In genomic region chr3:171811059-171811912, GRCh38 we compare ENCODE assay signal across 8 cellular contexts. TPM values are rescaled to one million over a fixed set of nuclear protein-coding genes. Genes with fewer than 3 reads are reported as not detected.
DNase-seq lines count a peak whose midpoint lies in the region; ATAC-seq and TF ChIP-seq lines count a peak whose summit lies in the region.

No MANE protein-coding gene starts in this region.

- no peak for TF ChIP-seq EP300 in gastroesophageal sphincter (IDR thresholded peaks at IDR 0.05)

- 59 to 61% methylated on average over 5 to 7 of the region's 7 CpGs for WGBS in gastroesophageal sphincter (ENCODE audit: low coverage in 1 of 2), 2 donors

- no peaks in the 10 kb centered on the region for H3K36me3 Mint-ChIP-seq in activated CD4-positive, alpha-beta memory T cell treated with anti-CD3 and anti-CD28 coated beads, Interleukin-2, amount 10 ng/mL, durations not matched to agents 7 days and 5 days (ENCODE audit: low read depth)
- no peaks in the 10 kb centered on the region for H3K36me3 Mint-ChIP-seq in activated CD4-positive, alpha-beta memory T cell treated with anti-CD3 and anti-CD28 coated beads for 36 hours
- no peaks in the 10 kb centered on the region for H3K36me3 Mint-ChIP-seq in T-helper 2 cell treated with Interferon-gamma antibody and Interleukin-4, amounts not matched to agents 5 μg/mL and 100 μg/mL, for 36 hours (ENCODE audit: low read depth)

- peak overlapping the region; percentile 91 to 94 (median 92) for H3K27ac ChIP-seq in gastroesophageal sphincter

- intact Hi-C loops in activated CD4-positive, alpha-beta memory T cell treated with anti-CD3 and anti-CD28 coated beads for 36 hours (cut with micrococcal nuclease), result no loop called here

- no peaks in the 10 kb centered on the region for H3K36me3 ChIP-seq in gastroesophageal sphincter

- no peak overlapping the region for H3K27ac Mint-ChIP-seq in activated CD4-positive, alpha-beta memory T cell treated with anti-CD3 and anti-CD28 coated beads, Interleukin-2, amount 10 ng/mL, durations not matched to agents 7 days and 5 days
- no peak overlapping the region for H3K27ac Mint-ChIP-seq in activated CD4-positive, alpha-beta memory T cell treated with anti-CD3 and anti-CD28 coated beads for 36 hours
- no peak overlapping the region for H3K27ac Mint-ChIP-seq in T-helper 2 cell treated with Interferon-gamma antibody and Interleukin-4, amounts not matched to agents 5 μg/mL and 100 μg/mL, for 36 hours

- POLR2A ChIA-PET in activated CD4-positive, alpha-beta memory T cell treated with anti-CD3 and anti-CD28 coated beads, Interleukin-2, amount 10 ng/mL, durations not matched to agents 7 days and 5 days (lab: Charles Lee), result no interaction called here
- POLR2A ChIA-PET in activated CD4-positive, alpha-beta memory T cell treated with anti-CD3 and anti-CD28 coated beads for 36 hours (lab: Charles Lee), result no interaction called here

- CTCF ChIA-PET in activated CD4-positive, alpha-beta memory T cell treated with anti-CD3 and anti-CD28 coated beads, Interleukin-2, amount 10 ng/mL, durations not matched to agents 7 days and 5 days (lab: Charles Lee), result interaction anchor here (1.0 to 3.2 kb wide), 2 partner anchors 18 to 530 kb away, joined by 4 to 14 read pairs; no protein-coding TSS in a partner anchor
- CTCF ChIA-PET in activated CD4-positive, alpha-beta memory T cell treated with anti-CD3 and anti-CD28 coated beads for 36 hours (lab: Charles Lee), result interaction anchor here (0.7 kb wide), 1 partner anchor 11 kb away, joined by 3 read pairs; no protein-coding TSS in a partner anchor

- H3K9me3 Mint-ChIP-seq in activated CD4-positive, alpha-beta memory T cell treated with anti-CD3 and anti-CD28 coated beads, Interleukin-2, amount 10 ng/mL, durations not matched to agents 7 days and 5 days, result no peaks in the 10 kb centered on the region
- no peaks in the 10 kb centered on the region for H3K9me3 Mint-ChIP-seq in activated CD4-positive, alpha-beta memory T cell treated with anti-CD3 and anti-CD28 coated beads for 36 hours
- H3K9me3 Mint-ChIP-seq in T-helper 2 cell treated with Interferon-gamma antibody and Interleukin-4, amounts not matched to agents 5 μg/mL and 100 μg/mL, for 36 hours, result no peaks in the 10 kb centered on the region

- H3K4me3 ChIP-seq in gastroesophageal sphincter (peak overlapping the region; percentile 71 to 81), skeletal muscle cell (ENCODE audit: low read depth, low read length) (peak overlapping the region; percentile 63)

- H3K9me3 ChIP-seq in gastroesophageal sphincter, result no peaks in the 10 kb centered on the region

- no peak for DNase-seq in activated CD4-positive, alpha-beta memory T cell treated with anti-CD3 and anti-CD28 coated beads, Interleukin-2, amount 10 ng/mL, durations not matched to agents 7 days and 5 days
- no peak for DNase-seq in activated CD4-positive, alpha-beta memory T cell treated with anti-CD3 and anti-CD28 coated beads for 36 hours
- no peak for DNase-seq in T-helper 2 cell treated with Interferon-gamma antibody and Interleukin-4, amounts not matched to agents 5 μg/mL and 100 μg/mL, for 36 hours (ENCODE audit: low spot score)
- DNase-seq in skeletal muscle cell (ENCODE audit: low read depth) (peak; percentile 99), NCI-H2107 (lab: John Stamatoyannopoulos, UW) (no peak), ecto neural progenitor cell (ENCODE audit: low spot score) (no peak)

- ATAC-seq in gastroesophageal sphincter (peak; percentile 71), GM18511 (IDR thresholded peaks at IDR 0.05; ENCODE audit: unreplicated experiment) (no peak)

- H3K27me3 ChIP-seq in gastroesophageal sphincter, result no peaks in the 10 kb centered on the region

- H3K4me1 ChIP-seq in gastroesophageal sphincter, result peaks cover 0 to 32% (median 3%) of the 10 kb centered on the region in 3 donors

- H3K4me3 Mint-ChIP-seq in activated CD4-positive, alpha-beta memory T cell treated with anti-CD3 and anti-CD28 coated beads, Interleukin-2, amount 10 ng/mL, durations not matched to agents 7 days and 5 days, result peak overlapping the region; percentile 69
- H3K4me3 Mint-ChIP-seq in activated CD4-positive, alpha-beta memory T cell treated with anti-CD3 and anti-CD28 coated beads for 36 hours, result no peak overlapping the region
- H3K4me3 Mint-ChIP-seq in T-helper 2 cell treated with Interferon-gamma antibody and Interleukin-4, amounts not matched to agents 5 μg/mL and 100 μg/mL, for 36 hours, result peak overlapping the region; percentile 78

- peaks cover 43% of the 10 kb centered on the region for H3K4me1 Mint-ChIP-seq in activated CD4-positive, alpha-beta memory T cell treated with anti-CD3 and anti-CD28 coated beads, Interleukin-2, amount 10 ng/mL, durations not matched to agents 7 days and 5 days
- H3K4me1 Mint-ChIP-seq in activated CD4-positive, alpha-beta memory T cell treated with anti-CD3 and anti-CD28 coated beads for 36 hours (ENCODE audit: low read depth), result peaks cover 18% of the 10 kb centered on the region
- peaks cover 35% of the 10 kb centered on the region for H3K4me1 Mint-ChIP-seq in T-helper 2 cell treated with Interferon-gamma antibody and Interleukin-4, amounts not matched to agents 5 μg/mL and 100 μg/mL, for 36 hours (ENCODE audit: low read depth)

- peaks cover 33% of the 10 kb centered on the region for H3K27me3 Mint-ChIP-seq in activated CD4-positive, alpha-beta memory T cell treated with anti-CD3 and anti-CD28 coated beads, Interleukin-2, amount 10 ng/mL, durations not matched to agents 7 days and 5 days
- peaks cover 42% of the 10 kb centered on the region for H3K27me3 Mint-ChIP-seq in activated CD4-positive, alpha-beta memory T cell treated with anti-CD3 and anti-CD28 coated beads for 36 hours
- H3K27me3 Mint-ChIP-seq in T-helper 2 cell treated with Interferon-gamma antibody and Interleukin-4, amounts not matched to agents 5 μg/mL and 100 μg/mL, for 36 hours (ENCODE audit: low read depth), result peaks cover 25% of the 10 kb centered on the region

- no peak for TF ChIP-seq CTCF in gastroesophageal sphincter (IDR thresholded peaks at IDR 0.05)

- no peak for TF ChIP-seq POLR2A in gastroesophageal sphincter (IDR thresholded peaks at IDR 0.05)

RNA-seq across cellular contexts. Expression of gene PLD1, which starts 1.0 kb away (rescaled TPM):
- total RNA-seq in activated CD4-positive, alpha-beta memory T cell treated with anti-CD3 and anti-CD28 coated beads, Interleukin-2, amount 10 ng/mL, durations not matched to agents 7 days and 5 days, result 1 to 10 TPM; 3.1 to 4.1 TPM
- total RNA-seq in activated CD4-positive, alpha-beta memory T cell treated with anti-CD3 and anti-CD28 coated beads for 36 hours, result 1 to 10 TPM in 1 of 2 experiments, under 1 TPM in 1; 0.99 to 1.4 TPM
- 10 to 100 TPM in 3 of 4 donors, 1 to 10 TPM in 1; 7.0 to 17.1 (median 13.6) TPM for total RNA-seq in gastroesophageal sphincter

RNA-seq across cellular contexts. Expression of gene TMEM212, which starts 31.9 kb away (rescaled TPM):
- total RNA-seq in activated CD4-positive, alpha-beta memory T cell treated with anti-CD3 and anti-CD28 coated beads, Interleukin-2, amount 10 ng/mL, durations not matched to agents 7 days and 5 days, result not detected
- not detected for total RNA-seq in activated CD4-positive, alpha-beta memory T cell treated with anti-CD3 and anti-CD28 coated beads for 36 hours
- total RNA-seq in gastroesophageal sphincter, result not detected
